In genomic region chr1:241782396-241782795, GRCh38 we compare ENCODE assay signal across 32 cellular contexts.
"Had no signal": no experiment of that assay in that cellular context is flagged by ENCODE, and none has a peak within 500 bp of the region (broad histone marks: within the 10 kb centered on the region; RNA-seq: fewer than 3 reads in every experiment).

No MANE protein-coding gene starts in this region.

- H3K4me1 Mint-ChIP-seq: activated T-helper 17 cell treated with anti-CD3 and anti-CD28 coated beads, Interleukin-2, amount 50 U/mL, for 72 hours; naive B cell; stimulated activated effector memory CD8-positive, alpha-beta T cell treated with anti-CD3 and anti-CD28 coated beads, Interleukin-12 subunit alpha, Interleukin-12 subunit beta, amount 100 ng/mL, for 72 hours; stimulated activated naive CD8-positive, alpha-beta T cell treated with anti-CD3 and anti-CD28 coated beads, Interleukin-15, amount 100 ng/mL, for 72 hours had no signal

- H3K27me3 ChIP-seq: adrenal gland, ascending aorta, brain microvascular endothelial cell, esophagus muscularis mucosa, gastroesophageal sphincter, right lobe of liver, tibial nerve had no signal

- DNase-seq: activated CD4-positive, CD25-positive, alpha-beta regulatory T cell treated with anti-CD3 and anti-CD28 coated beads, Interleukin-2, amount 50 U/mL, for 72 hours; activated CD8-positive, alpha-beta memory T cell treated with anti-CD3 and anti-CD28 coated beads for 24 hours; activated CD8-positive, alpha-beta memory T cell treated with anti-CD3 and anti-CD28 coated beads, Interleukin-2, amount 50 U/mL, for 4 hours; activated T-cell treated with anti-CD3 and anti-CD28 coated beads, Interleukin-2, amount 50 U/mL, for 24 hours; adrenal gland; brain microvascular endothelial cell; central memory CD4-positive, alpha-beta T cell; dorsolateral prefrontal cortex; effector memory CD8-positive, alpha-beta T cell; head of caudate nucleus; hypothalamus; islet precursor cell; left cardiac atrium; mesenchymal stem cell; naive B cell; occipital lobe; posterior cingulate gyrus; right lobe of liver; stimulated activated CD4-positive, alpha-beta T cell treated with anti-CD3 and anti-CD28 coated beads, Interleukin-2, amount 100 ng/mL, for 24 hours; stimulated activated naive CD8-positive, alpha-beta T cell treated with anti-CD3 and anti-CD28 coated beads, Interleukin-15, amount 100 ng/mL, for 72 hours; WERI-Rb-1 had no signal

- FAIRE-seq: colon, endothelial cell of umbilical vein, TTC549 had no signal

- H3K36me3 ChIP-seq: adrenal gland, ascending aorta, brain microvascular endothelial cell, esophagus muscularis mucosa, gastroesophageal sphincter, right lobe of liver, tibial nerve, WERI-Rb-1 had no signal

- H3K27me3 Mint-ChIP-seq: stimulated activated naive CD8-positive, alpha-beta T cell treated with anti-CD3 and anti-CD28 coated beads, Interleukin-15, amount 100 ng/mL, for 72 hours had no signal

- H3K36me3 Mint-ChIP-seq: activated naive CD4-positive, alpha-beta T cell treated with anti-CD3 and anti-CD28 coated beads, Interleukin-2, amount 50 U/mL, for 72 hours; naive B cell; stimulated activated effector memory CD8-positive, alpha-beta T cell treated with anti-CD3 and anti-CD28 coated beads, Interleukin-12 subunit alpha, Interleukin-12 subunit beta, amount 100 ng/mL, for 72 hours had no signal

- ATAC-seq: activated naive CD4-positive, alpha-beta T cell treated with anti-CD3 and anti-CD28 coated beads, Interleukin-2, amount 50 U/mL, for 72 hours; activated T-helper 17 cell treated with anti-CD3 and anti-CD28 coated beads, Interleukin-2, amount 50 U/mL, for 72 hours; effector memory CD8-positive, alpha-beta T cell; gastroesophageal sphincter; left cardiac atrium; right lobe of liver; stimulated activated effector memory CD8-positive, alpha-beta T cell treated with anti-CD3 and anti-CD28 coated beads, Interleukin-12 subunit alpha, Interleukin-12 subunit beta, amount 100 ng/mL, for 72 hours; stimulated activated naive CD8-positive, alpha-beta T cell treated with anti-CD3 and anti-CD28 coated beads, Interleukin-15, amount 100 ng/mL, for 72 hours had no signal

- H3K4me3 ChIP-seq: adrenal gland, ascending aorta, dorsolateral prefrontal cortex, esophagus muscularis mucosa, gastroesophageal sphincter, right lobe of liver, skin epidermis, tibial nerve had no signal

- H3K27ac Mint-ChIP-seq: activated naive CD4-positive, alpha-beta T cell treated with anti-CD3 and anti-CD28 coated beads, Interleukin-2, amount 50 U/mL, for 72 hours; activated T-cell treated with anti-CD3 and anti-CD28 coated beads, Interleukin-2, amount 50 U/mL, for 24 hours; activated T-helper 17 cell treated with anti-CD3 and anti-CD28 coated beads, Interleukin-2, amount 50 U/mL, for 72 hours; effector memory CD8-positive, alpha-beta T cell; naive B cell; stimulated activated effector memory CD8-positive, alpha-beta T cell treated with anti-CD3 and anti-CD28 coated beads, Interleukin-12 subunit alpha, Interleukin-12 subunit beta, amount 100 ng/mL, for 72 hours; stimulated activated naive CD8-positive, alpha-beta T cell treated with anti-CD3 and anti-CD28 coated beads, Interleukin-15, amount 100 ng/mL, for 72 hours had no signal

- H3K4me3 Mint-ChIP-seq: activated T-cell treated with anti-CD3 and anti-CD28 coated beads, Interleukin-2, amount 50 U/mL, for 24 hours; activated T-helper 17 cell treated with anti-CD3 and anti-CD28 coated beads, Interleukin-2, amount 50 U/mL, for 72 hours; effector memory CD8-positive, alpha-beta T cell; naive B cell; stimulated activated effector memory CD8-positive, alpha-beta T cell treated with anti-CD3 and anti-CD28 coated beads, Interleukin-12 subunit alpha, Interleukin-12 subunit beta, amount 100 ng/mL, for 72 hours; stimulated activated naive CD8-positive, alpha-beta T cell treated with anti-CD3 and anti-CD28 coated beads, Interleukin-15, amount 100 ng/mL, for 72 hours had no signal

- H3K9me3 Mint-ChIP-seq: activated naive CD4-positive, alpha-beta T cell treated with anti-CD3 and anti-CD28 coated beads, Interleukin-2, amount 50 U/mL, for 72 hours; activated T-cell treated with anti-CD3 and anti-CD28 coated beads, Interleukin-2, amount 50 U/mL, for 24 hours; activated T-helper 17 cell treated with anti-CD3 and anti-CD28 coated beads, Interleukin-2, amount 50 U/mL, for 72 hours; effector memory CD8-positive, alpha-beta T cell; stimulated activated effector memory CD8-positive, alpha-beta T cell treated with anti-CD3 and anti-CD28 coated beads, Interleukin-12 subunit alpha, Interleukin-12 subunit beta, amount 100 ng/mL, for 72 hours had no signal
